Comparison of ENCODE assay signal across 24 cellular contexts in the genomic region with DNA sequence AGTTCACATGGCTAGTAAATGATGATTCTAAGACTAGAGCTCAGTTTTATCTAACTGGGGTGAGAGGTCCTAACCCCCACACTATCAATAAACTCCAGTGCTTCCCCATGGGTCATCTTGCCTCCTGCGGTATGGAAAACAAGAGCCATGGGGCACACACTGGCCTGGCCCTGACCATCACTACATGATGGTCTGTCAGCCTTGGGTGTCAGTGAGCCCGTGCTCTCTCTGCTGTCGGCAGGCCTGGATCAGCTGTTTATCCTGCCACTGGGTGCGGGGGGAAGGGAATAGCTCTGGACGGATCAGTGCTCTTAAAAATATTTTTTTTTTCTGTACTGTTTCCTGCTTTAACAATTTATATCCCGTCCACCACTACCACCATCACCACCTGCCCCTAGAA.
"Had no signal": no experiment of that assay in that cellular context is flagged by ENCODE, and none has a peak within 500 bp of the region (broad histone marks: within the 10 kb centered on the region; RNA-seq: fewer than 3 reads in every experiment).

No MANE protein-coding gene starts in this region.

- H3K4me1 ChIP-seq: left lung, testis, transverse colon, upper lobe of right lung had no signal

- H3K9me3 ChIP-seq: left lung, ovary, right atrium auricular region, stomach, testis, thyroid gland, transverse colon, upper lobe of right lung had no signal

- H3K4me3 ChIP-seq: left lung, lung, neural progenitor cell, ovary, right atrium auricular region, skin epidermis, stomach, testis, thyroid gland, transverse colon, upper lobe of right lung had no signal

- H2AFZ ChIP-seq: neural progenitor cell had no signal

- H3K9ac ChIP-seq: neural progenitor cell had no signal

- ATAC-seq: left lung; natural killer cell; sciatic nerve; stimulated activated naive B cell treated with anti-CD40 and anti-IgM and Interleukin-4, amounts not matched to agents 10 μg/mL and 1 μg/mL and 100 μg/mL, for 72 hours; stimulated activated naive CD8-positive, alpha-beta T cell treated with anti-CD3 and anti-CD28 coated beads, Interleukin-15, Interleukin-2, amounts not matched to agents 100 U/mL and 50 U/mL, for 24 hours; upper lobe of right lung had no signal

- FAIRE-seq: urothelium cell line had no signal

- H3K4me2 ChIP-seq: neural progenitor cell had no signal

- H3K36me3 ChIP-seq: left lung, neural progenitor cell, ovary, right atrium auricular region, stomach, thyroid gland, transverse colon, upper lobe of right lung had no signal

- H3K27ac ChIP-seq: left lung, neural progenitor cell, ovary, right atrium auricular region, skin epidermis, stomach, testis, thyroid gland, transverse colon, upper lobe of right lung had no signal

- DNase-seq: islet precursor cell; left lung; mesendoderm; naive B cell; natural killer cell; nephron progenitor cell; ovary; stimulated activated CD4-positive, alpha-beta T cell treated with anti-CD3 and anti-CD28 coated beads, Interleukin-12 subunit alpha, Interleukin-12 subunit beta, amount 100 ng/mL, for 4 hours; stimulated activated CD4-positive, alpha-beta T cell treated with anti-CD3 and anti-CD28 coated beads, Interleukin-15, amount 100 ng/mL, for 24 hours; stimulated activated CD4-positive, alpha-beta T cell treated with anti-CD3 and anti-CD28 coated beads, Interleukin-2, amount 100 ng/mL, for 24 hours; stimulated activated CD4-positive, alpha-beta T cell treated with anti-CD3 and anti-CD28 coated beads, Interleukin-4, amount 100 ng/mL, for 1 hour; stimulated activated naive B cell treated with anti-CD40 and anti-IgM and Interleukin-4, amounts not matched to agents 10 μg/mL and 1 μg/mL and 100 μg/mL, for 72 hours; stimulated activated naive CD8-positive, alpha-beta T cell treated with anti-CD3 and anti-CD28 coated beads, Interleukin-15, Interleukin-2, amounts not matched to agents 100 U/mL and 50 U/mL, for 24 hours; stomach; testis; thyroid gland; transverse colon; upper lobe of right lung had no signal

- H3K27me3 ChIP-seq: left lung, neural progenitor cell, ovary, right atrium auricular region, stomach, testis, thyroid gland, transverse colon, upper lobe of right lung had no signal
